1 cellular context compared by ENCODE assay signal in the genomic region with DNA sequence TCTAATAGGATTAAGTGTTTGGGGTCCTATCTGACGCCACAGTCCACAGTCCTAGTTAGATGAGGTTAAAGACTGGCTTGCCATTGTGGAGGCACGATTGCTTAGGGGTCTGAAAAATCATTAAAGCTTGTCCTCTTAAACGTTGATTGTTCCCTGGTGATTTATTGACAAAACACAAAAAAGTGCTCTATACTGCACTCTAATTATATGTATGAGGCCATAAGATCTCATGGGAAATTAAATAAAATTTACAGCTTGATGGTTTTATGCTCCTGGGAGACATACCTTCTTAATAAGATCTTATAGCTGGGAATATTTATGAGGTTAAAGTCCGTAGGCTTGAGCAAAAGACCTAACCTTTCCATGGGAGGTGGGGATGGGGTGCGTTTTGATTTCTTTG.
TF ChIP-seq lines count a peak whose summit lies in the region.

No MANE protein-coding gene starts in this region.

TF ChIP-seq in HepG2, 621 proteins besides CTCF, POLR2A, EP300 and RAD21 (continued from another document):
- TF ChIP-seq HMGXB3 (CRISPR knock-in tag; IDR thresholded peaks at IDR 0.05; ENCODE audit: borderline replicate concordance) (no peak), ZC3H13 (CRISPR knock-in tag; IDR thresholded peaks at IDR 0.05) (no peak), ZNF281 (CRISPR knock-in tag; IDR thresholded peaks at IDR 0.05; ENCODE audit: borderline replicate concordance) (no peak), SKI (IDR thresholded peaks at IDR 0.05; ENCODE audit: partially characterized antibody) (no peak), ZKSCAN1 (IDR thresholded peaks at IDR 0.05; ENCODE audit: low read length) (no peak), CBFB (CRISPR knock-in tag; IDR thresholded peaks at IDR 0.05) (no peak), HOXA9 (CRISPR knock-in tag; IDR thresholded peaks at IDR 0.05; ENCODE audit: borderline replicate concordance) (no peak), IKZF1 (IDR thresholded peaks at IDR 0.05) (no peak), ZNF569 (CRISPR knock-in tag; IDR thresholded peaks at IDR 0.05; ENCODE audit: borderline replicate concordance) (no peak), RARA (CRISPR knock-in tag; IDR thresholded peaks at IDR 0.05) (no peak), TP53 (CRISPR knock-in tag; conservative IDR thresholded peaks at IDR 0.05) (no peak), ZNF670 (CRISPR knock-in tag; IDR thresholded peaks at IDR 0.05; ENCODE audit: borderline replicate concordance) (no peak), YY1 (IDR thresholded peaks at IDR 0.05; ENCODE audit: insufficient read depth, insufficient replicate concordance, low read depth, low read length) (no peak), ELF4 (CRISPR knock-in tag; IDR thresholded peaks at IDR 0.05; ENCODE audit: borderline replicate concordance) (no peak)
- TF ChIP-seq, protein P1, sequence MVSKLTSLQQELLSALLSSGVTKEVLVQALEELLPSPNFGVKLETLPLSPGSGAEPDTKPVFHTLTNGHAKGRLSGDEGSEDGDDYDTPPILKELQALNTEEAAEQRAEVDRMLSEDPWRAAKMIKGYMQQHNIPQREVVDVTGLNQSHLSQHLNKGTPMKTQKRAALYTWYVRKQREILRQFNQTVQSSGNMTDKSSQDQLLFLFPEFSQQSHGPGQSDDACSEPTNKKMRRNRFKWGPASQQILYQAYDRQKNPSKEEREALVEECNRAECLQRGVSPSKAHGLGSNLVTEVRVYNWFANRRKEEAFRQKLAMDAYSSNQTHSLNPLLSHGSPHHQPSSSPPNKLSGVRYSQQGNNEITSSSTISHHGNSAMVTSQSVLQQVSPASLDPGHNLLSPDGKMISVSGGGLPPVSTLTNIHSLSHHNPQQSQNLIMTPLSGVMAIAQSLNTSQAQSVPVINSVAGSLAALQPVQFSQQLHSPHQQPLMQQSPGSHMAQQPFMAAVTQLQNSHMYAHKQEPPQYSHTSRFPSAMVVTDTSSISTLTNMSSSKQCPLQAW (CRISPR knock-in tag; IDR thresholded peaks at IDR 0.05), result no peak
- TF ChIP-seq, protein P2, sequence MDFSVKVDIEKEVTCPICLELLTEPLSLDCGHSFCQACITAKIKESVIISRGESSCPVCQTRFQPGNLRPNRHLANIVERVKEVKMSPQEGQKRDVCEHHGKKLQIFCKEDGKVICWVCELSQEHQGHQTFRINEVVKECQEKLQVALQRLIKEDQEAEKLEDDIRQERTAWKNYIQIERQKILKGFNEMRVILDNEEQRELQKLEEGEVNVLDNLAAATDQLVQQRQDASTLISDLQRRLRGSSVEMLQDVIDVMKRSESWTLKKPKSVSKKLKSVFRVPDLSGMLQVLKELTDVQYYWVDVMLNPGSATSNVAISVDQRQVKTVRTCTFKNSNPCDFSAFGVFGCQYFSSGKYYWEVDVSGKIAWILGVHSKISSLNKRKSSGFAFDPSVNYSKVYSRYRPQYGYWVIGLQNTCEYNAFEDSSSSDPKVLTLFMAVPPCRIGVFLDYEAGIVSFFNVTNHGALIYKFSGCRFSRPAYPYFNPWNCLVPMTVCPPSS (IDR thresholded peaks at IDR 0.05), result no peak
